In genomic region chr10:49642311-49642710, GRCh38 we compare ENCODE assay signal across 31 cellular contexts. TPM values are rescaled to one million over a fixed set of nuclear protein-coding genes. Genes with fewer than 3 reads are reported as not detected.
"Had no signal": no experiment of that assay in that cellular context is flagged by ENCODE, and none has a peak within 500 bp of the region (broad histone marks: within the 10 kb centered on the region; RNA-seq: fewer than 3 reads in every experiment).

No MANE protein-coding gene starts in this region.

- H3K27me3 ChIP-seq: uterus had no signal

- ATAC-seq: mucosa of descending colon; naive thymus-derived CD4-positive, alpha-beta T cell; natural killer cell treated with Interleukin-12 subunit alpha and Interleukin-12 subunit beta and Interleukin-15 and Interleukin-18, amount 100 ng/mL, for 72 hours; right cardiac atrium; stimulated activated effector memory CD8-positive, alpha-beta T cell treated with anti-CD3 and anti-CD28 coated beads, Interleukin-12 subunit alpha, Interleukin-12 subunit beta, amount 100 ng/mL, for 72 hours had no signal

- DNase-seq: hypothalamus; immature natural killer cell; left ventricle myocardium inferior; mesendoderm; midbrain; mucosa of descending colon; naive thymus-derived CD4-positive, alpha-beta T cell; nucleus accumbens; retina; right cardiac atrium; sigmoid colon; small intestine; spleen; stimulated activated CD4-positive, alpha-beta T cell treated with anti-CD3 and anti-CD28 coated beads, Interleukin-4, amount 100 ng/mL, for 24 hours; stimulated activated naive CD4-positive, alpha-beta T cell; trophoblast cell; uterus had no signal

- H3K27ac ChIP-seq: left ventricle myocardium inferior, parathyroid adenoma, sigmoid colon, spleen, suprapubic skin, thoracic aorta, tibial artery, uterus had no signal

- H3K9me3 ChIP-seq: left ventricle myocardium inferior, mucosa of descending colon, sigmoid colon, spleen, suprapubic skin, thoracic aorta, tibial artery, uterus had no signal

- H3K4me1 ChIP-seq: left ventricle myocardium inferior, parathyroid adenoma, sigmoid colon, spleen, suprapubic skin, tibial artery, uterus had no signal

- H3K4me3 ChIP-seq: left ventricle myocardium inferior, lung, mucosa of descending colon, sigmoid colon, spleen, suprapubic skin, thoracic aorta, tibial artery, uterus had no signal

- H3K36me3 ChIP-seq: left ventricle myocardium inferior, sigmoid colon, spleen, suprapubic skin, thoracic aorta, tibial artery, uterus had no signal

RNA-seq across cellular contexts. Expression of gene CHAT, which starts 28.5 kb away (rescaled TPM):
- total RNA-seq: kidney epithelial cell; left ventricle myocardium inferior; lower leg skin; lung; myocyte; naive thymus-derived CD4-positive, alpha-beta T cell; natural killer cell treated with Interleukin-12 subunit alpha and Interleukin-12 subunit beta and Interleukin-15 and Interleukin-18, amount 100 ng/mL, for 72 hours; osteocyte; progenitor cell of endocrine pancreas; right cardiac atrium; spleen; subcutaneous adipose tissue; suprapubic skin; thoracic aorta; ureter; uterus had no signal

RNA-seq across cellular contexts. Expression of gene SLC18A3, which starts 32.2 kb away (rescaled TPM):
- total RNA-seq: kidney epithelial cell; left ventricle myocardium inferior; lower leg skin; lung; myocyte; naive thymus-derived CD4-positive, alpha-beta T cell; natural killer cell treated with Interleukin-12 subunit alpha and Interleukin-12 subunit beta and Interleukin-15 and Interleukin-18, amount 100 ng/mL, for 72 hours; progenitor cell of endocrine pancreas; spleen; subcutaneous adipose tissue; suprapubic skin; thoracic aorta; ureter had no signal

RNA-seq across cellular contexts. Expression of gene C10orf53, which starts 37.1 kb away (rescaled TPM):
- total RNA-seq: kidney epithelial cell; left ventricle myocardium inferior; lower leg skin; mucosa of descending colon; myocyte; naive thymus-derived CD4-positive, alpha-beta T cell; natural killer cell treated with Interleukin-12 subunit alpha and Interleukin-12 subunit beta and Interleukin-15 and Interleukin-18, amount 100 ng/mL, for 72 hours; osteocyte; progenitor cell of endocrine pancreas; right cardiac atrium; sigmoid colon; spleen; subcutaneous adipose tissue; suprapubic skin; thoracic aorta; ureter; uterus had no signal
